1 cellular context compared by ENCODE assay signal in the genomic region with DNA sequence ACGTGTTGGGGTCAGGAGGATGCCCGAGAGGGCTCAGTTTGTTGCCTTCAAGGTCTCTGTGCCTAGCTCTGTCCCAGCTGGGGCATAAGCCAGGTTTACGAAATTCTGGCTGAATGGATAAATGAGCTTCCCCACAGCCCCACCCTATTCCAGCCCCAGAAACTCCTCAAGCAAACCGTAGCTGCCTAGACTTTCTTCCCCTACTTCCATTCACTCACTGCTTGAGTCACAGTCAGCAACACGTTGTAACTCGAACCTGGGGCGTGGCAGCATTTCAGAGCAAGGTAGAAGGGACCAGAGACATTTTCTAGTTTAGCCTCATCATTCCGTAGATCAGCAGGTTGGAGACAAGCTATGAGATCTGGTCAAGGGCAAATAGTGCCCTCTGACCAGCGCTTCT.
TF ChIP-seq lines count a peak whose summit lies in the region.

No MANE protein-coding gene starts in this region.

TF ChIP-seq in GM23338, 12 proteins besides CTCF, POLR2A, EP300 and RAD21:
- TF ChIP-seq, protein P1, sequence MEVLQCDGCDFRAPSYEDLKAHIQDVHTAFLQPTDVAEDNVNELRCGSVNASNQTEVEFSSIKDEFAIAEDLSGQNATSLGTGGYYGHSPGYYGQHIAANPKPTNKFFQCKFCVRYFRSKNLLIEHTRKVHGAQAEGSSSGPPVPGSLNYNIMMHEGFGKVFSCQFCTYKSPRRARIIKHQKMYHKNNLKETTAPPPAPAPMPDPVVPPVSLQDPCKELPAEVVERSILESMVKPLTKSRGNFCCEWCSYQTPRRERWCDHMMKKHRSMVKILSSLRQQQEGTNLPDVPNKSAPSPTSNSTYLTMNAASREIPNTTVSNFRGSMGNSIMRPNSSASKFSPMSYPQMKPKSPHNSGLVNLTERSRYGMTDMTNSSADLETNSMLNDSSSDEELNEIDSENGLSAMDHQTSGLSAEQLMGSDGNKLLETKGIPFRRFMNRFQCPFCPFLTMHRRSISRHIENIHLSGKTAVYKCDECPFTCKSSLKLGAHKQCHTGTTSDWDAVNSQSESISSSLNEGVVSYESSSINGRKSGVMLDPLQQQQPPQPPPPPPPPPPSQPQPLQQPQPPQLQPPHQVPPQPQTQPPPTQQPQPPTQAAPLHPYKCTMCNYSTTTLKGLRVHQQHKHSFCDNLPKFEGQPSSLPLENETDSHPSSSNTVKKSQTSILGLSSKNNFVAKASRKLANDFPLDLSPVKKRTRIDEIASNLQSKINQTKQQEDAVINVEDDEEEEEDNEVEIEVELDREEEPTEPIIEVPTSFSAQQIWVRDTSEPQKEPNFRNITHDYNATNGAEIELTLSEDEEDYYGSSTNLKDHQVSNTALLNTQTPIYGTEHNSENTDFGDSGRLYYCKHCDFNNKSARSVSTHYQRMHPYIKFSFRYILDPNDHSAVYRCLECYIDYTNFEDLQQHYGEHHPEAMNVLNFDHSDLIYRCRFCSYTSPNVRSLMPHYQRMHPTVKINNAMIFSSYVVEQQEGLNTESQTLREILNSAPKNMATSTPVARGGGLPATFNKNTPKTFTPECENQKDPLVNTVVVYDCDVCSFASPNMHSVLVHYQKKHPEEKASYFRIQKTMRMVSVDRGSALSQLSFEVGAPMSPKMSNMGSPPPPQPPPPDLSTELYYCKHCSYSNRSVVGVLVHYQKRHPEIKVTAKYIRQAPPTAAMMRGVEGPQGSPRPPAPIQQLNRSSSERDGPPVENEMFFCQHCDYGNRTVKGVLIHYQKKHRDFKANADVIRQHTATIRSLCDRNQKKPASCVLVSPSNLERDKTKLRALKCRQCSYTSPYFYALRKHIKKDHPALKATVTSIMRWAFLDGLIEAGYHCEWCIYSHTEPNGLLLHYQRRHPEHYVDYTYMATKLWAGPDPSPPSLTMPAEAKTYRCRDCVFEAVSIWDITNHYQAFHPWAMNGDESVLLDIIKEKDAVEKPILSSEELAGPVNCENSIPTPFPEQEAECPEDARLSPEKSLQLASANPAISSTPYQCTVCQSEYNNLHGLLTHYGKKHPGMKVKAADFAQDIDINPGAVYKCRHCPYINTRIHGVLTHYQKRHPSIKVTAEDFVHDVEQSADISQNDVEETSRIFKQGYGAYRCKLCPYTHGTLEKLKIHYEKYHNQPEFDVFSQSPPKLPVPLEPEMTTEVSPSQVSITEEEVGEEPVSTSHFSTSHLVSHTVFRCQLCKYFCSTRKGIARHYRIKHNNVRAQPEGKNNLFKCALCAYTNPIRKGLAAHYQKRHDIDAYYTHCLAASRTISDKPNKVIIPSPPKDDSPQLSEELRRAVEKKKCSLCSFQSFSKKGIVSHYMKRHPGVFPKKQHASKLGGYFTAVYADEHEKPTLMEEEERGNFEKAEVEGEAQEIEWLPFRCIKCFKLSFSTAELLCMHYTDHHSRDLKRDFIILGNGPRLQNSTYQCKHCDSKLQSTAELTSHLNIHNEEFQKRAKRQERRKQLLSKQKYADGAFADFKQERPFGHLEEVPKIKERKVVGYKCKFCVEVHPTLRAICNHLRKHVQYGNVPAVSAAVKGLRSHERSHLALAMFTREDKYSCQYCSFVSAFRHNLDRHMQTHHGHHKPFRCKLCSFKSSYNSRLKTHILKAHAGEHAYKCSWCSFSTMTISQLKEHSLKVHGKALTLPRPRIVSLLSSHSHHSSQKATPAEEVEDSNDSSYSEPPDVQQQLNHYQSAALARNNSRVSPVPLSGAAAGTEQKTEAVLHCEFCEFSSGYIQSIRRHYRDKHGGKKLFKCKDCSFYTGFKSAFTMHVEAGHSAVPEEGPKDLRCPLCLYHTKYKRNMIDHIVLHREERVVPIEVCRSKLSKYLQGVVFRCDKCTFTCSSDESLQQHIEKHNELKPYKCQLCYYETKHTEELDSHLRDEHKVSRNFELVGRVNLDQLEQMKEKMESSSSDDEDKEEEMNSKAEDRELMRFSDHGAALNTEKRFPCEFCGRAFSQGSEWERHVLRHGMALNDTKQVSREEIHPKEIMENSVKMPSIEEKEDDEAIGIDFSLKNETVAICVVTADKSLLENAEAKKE (CRISPR knock-in tag; IDR thresholded peaks at IDR 0.05) = no peak
- TF ChIP-seq JUNB (IDR thresholded peaks at IDR 0.05; ENCODE audit: unreplicated experiment) (no peak), EZH2 (IDR thresholded peaks at IDR 0.05; ENCODE audit: low read depth, unreplicated experiment) (no peak), STAT1 (IDR thresholded peaks at IDR 0.05; ENCODE audit: unreplicated experiment) (no peak), REST (IDR thresholded peaks at IDR 0.05; ENCODE audit: unreplicated experiment) (no peak), ZNF331 (CRISPR knock-in tag; IDR thresholded peaks at IDR 0.05; ENCODE audit: low read depth) (no peak), NANOG (IDR thresholded peaks at IDR 0.05; ENCODE audit: borderline replicate concordance) (no peak), CREB1 (CRISPR knock-in tag; IDR thresholded peaks at IDR 0.05; ENCODE audit: low read depth) (no peak), EZH2phosphoT487 (IDR thresholded peaks at IDR 0.05; ENCODE audit: unreplicated experiment) (no peak)
- TF ChIP-seq, protein P2, sequence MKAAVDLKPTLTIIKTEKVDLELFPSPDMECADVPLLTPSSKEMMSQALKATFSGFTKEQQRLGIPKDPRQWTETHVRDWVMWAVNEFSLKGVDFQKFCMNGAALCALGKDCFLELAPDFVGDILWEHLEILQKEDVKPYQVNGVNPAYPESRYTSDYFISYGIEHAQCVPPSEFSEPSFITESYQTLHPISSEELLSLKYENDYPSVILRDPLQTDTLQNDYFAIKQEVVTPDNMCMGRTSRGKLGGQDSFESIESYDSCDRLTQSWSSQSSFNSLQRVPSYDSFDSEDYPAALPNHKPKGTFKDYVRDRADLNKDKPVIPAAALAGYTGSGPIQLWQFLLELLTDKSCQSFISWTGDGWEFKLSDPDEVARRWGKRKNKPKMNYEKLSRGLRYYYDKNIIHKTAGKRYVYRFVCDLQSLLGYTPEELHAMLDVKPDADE (IDR thresholded peaks at IDR 0.05) = no peak
TF ChIP-seq in GM23338: peak in this region for 0.
